In genomic region chr4:51895816-51896408, GRCh38 we compare ENCODE assay signal across 8 cellular contexts. TPM values are rescaled to one million over a fixed set of nuclear protein-coding genes. Genes with fewer than 3 reads are reported as not detected.
A peak's percentile ranks its signal among the peaks of the same experiment; 100 is the strongest.
DNase-seq lines count a peak whose midpoint lies in the region; ATAC-seq lines count a peak whose summit lies in the region.

No MANE protein-coding gene starts in this region.

- peaks cover 71% of the 10 kb centered on the region for H3K36me3 ChIP-seq in iPS-20b (ENCODE audit: insufficient read depth, low read depth, low read length)

- H3K9me3 ChIP-seq in T-helper 17 cell (ENCODE audit: control insufficient read depth, low read length, poor library complexity, severe bottlenecking): no peaks in the 10 kb centered on the region
- H3K9me3 ChIP-seq in iPS-20b (ENCODE audit: insufficient read depth, low read depth, low read length): no peaks in the 10 kb centered on the region

- H3K4me3 ChIP-seq in iPS-20b (ENCODE audit: low read length): no peak overlapping the region

- peak overlapping the region; percentile 11 for H3K27ac Mint-ChIP-seq in T-helper 17 cell

- no peaks in the 10 kb centered on the region for H3K27me3 Mint-ChIP-seq in T-helper 17 cell

- ATAC-seq in HG02642 (IDR thresholded peaks at IDR 0.05; ENCODE audit: poor library complexity, unreplicated experiment): peak; percentile 99
- peak; percentile 91 for ATAC-seq in T-helper 17 cell

- DNase-seq in activated effector memory CD4-positive, alpha-beta T cell treated with anti-CD3 and anti-CD28 coated beads, Interleukin-2, amount 50 U/mL, for 16 hours: peak; percentile 76
- DNase-seq in activated effector memory CD4-positive, alpha-beta T cell treated with Interleukin-2 at 50 U/mL for 16 hours: no peak
- peak; percentile 83 for DNase-seq in NAMALWA (ENCODE audit: low spot score)
- DNase-seq in T-helper 17 cell: peak; percentile 7 to 14 (median 13)
- DNase-seq in astrocyte of the hippocampus (ENCODE audit: low read depth, low spot score): peak; percentile 79
- DNase-seq in stimulated activated CD4-positive, alpha-beta T cell treated with anti-CD3 and anti-CD28 coated beads, Interleukin-12 subunit alpha, Interleukin-12 subunit beta, amount 100 ng/mL, for 48 hours (ENCODE audit: low read depth in 2 of 3, low spot score in 1 of 3): peak; percentile 21 to 38 (median 33)

- no peak overlapping the region for H3K4me3 Mint-ChIP-seq in T-helper 17 cell

- peak overlapping the region; percentile 51; the same call in 1 of the 2 replicates for H3K9ac ChIP-seq in iPS-20b (ENCODE audit: low read depth, low read length)

- H3K4me1 ChIP-seq in iPS-20b (ENCODE audit: insufficient read depth, low read length): peaks cover 4% of the 10 kb centered on the region; the same call in 1 of the 2 replicates

- peaks cover 9% of the 10 kb centered on the region for H3K4me1 Mint-ChIP-seq in T-helper 17 cell

- peak overlapping the region; percentile 82 for H3K27ac ChIP-seq in iPS-20b (ENCODE audit: low read length)

- no peaks in the 10 kb centered on the region for H3K27me3 ChIP-seq in iPS-20b (ENCODE audit: insufficient read depth, low read length)

- peaks cover 18% of the 10 kb centered on the region for H3K36me3 Mint-ChIP-seq in T-helper 17 cell (ENCODE audit: low read depth)

RNA-seq across cellular contexts. Expression of gene DCUN1D4, which starts 53.0 kb away (rescaled TPM):
- 10 to 100 TPM; 30.7 to 39.1 TPM for total RNA-seq in T-helper 17 cell
